ENCODE assay signal across 18 cellular contexts in genomic region chr2:85892216-85892944, GRCh38. TPM values are rescaled to one million over a fixed set of nuclear protein-coding genes. Genes with fewer than 3 reads are reported as not detected.
DNase-seq lines count a peak whose midpoint lies in the region; ATAC-seq and TF ChIP-seq lines count a peak whose summit lies in the region.
"Had no signal": no experiment of that assay in that cellular context is flagged by ENCODE, and none has a peak within 500 bp of the region (broad histone marks: within the 10 kb centered on the region; RNA-seq: fewer than 3 reads in every experiment).

No MANE protein-coding gene starts in this region.

- H3K4me3 ChIP-seq in liver (ENCODE audit: low read depth in 1 of 3, low read length in 3 of 3) (no peak overlapping the region), right lobe of liver (no peak overlapping the region), RWPE2 (ENCODE audit: severe bottlenecking) (no peak overlapping the region), spleen (no peak overlapping the region)
- H3K4me3 ChIP-seq: GM23248 had no signal

- TF ChIP-seq CTCF in liver (IDR thresholded peaks at IDR 0.05; ENCODE audit: low read depth, low read length, missing input control) (no peak), right lobe of liver (IDR thresholded peaks at IDR 0.05) (no peak), RWPE2 (IDR thresholded peaks at IDR 0.05; ENCODE audit: poor library complexity, severe bottlenecking) (no peak), GM13977 (IDR thresholded peaks at IDR 0.05; ENCODE audit: extremely low read depth, insufficient read depth, missing control alignments) (no peak), spleen (IDR thresholded peaks at IDR 0.05 in 8 of 11, conservative IDR thresholded peaks at IDR 0.05 in 3 of 11) (no peak)

- no peak for DNase-seq in right lobe of liver
- DNase-seq in RWPE2 (ENCODE audit: low spot score) = no peak
- peak; percentile 47 for DNase-seq in myocyte (ENCODE audit: low read depth)
- DNase-seq in GM13977 (ENCODE audit: low spot score) = no peak
- no peak for DNase-seq in spleen
- DNase-seq in NCI-H1105 treated with DMSO at 0.1 percent for 48 hours (lab: John Stamatoyannopoulos, UW) = no peak
- DNase-seq: activated CD4-positive, alpha-beta T cell treated with anti-CD3 and anti-CD28 coated beads, Interleukin-2, amount 10 ng/mL, durations not matched to agents 7 days and 5 days; C1 segment of cervical spinal cord; central memory CD4-positive, alpha-beta T cell; dermis blood vessel endothelial cell; GM23248; KG1; NCI-H187; NCI-H2171 treated with DMSO at 0.1 percent for 48 hours; NCI-H526; stimulated activated CD4-positive, alpha-beta T cell treated with anti-CD3 and anti-CD28 coated beads, Interleukin-2, amount 100 ng/mL, for 24 hours had no signal

- TF ChIP-seq RAD21 in liver (IDR thresholded peaks at IDR 0.05) = peak in 1 of 2 donors; percentile 18

- intact Hi-C loops in right lobe of liver (cut with DNase I) (no loop called here), spleen (cut with DNase I; ENCODE audit: low total_unique reads) (no loop called here)

- in situ Hi-C loops in GM13977 (cut with MboI; ENCODE audit: low pct_unique_long_range_greater_than_20kb, low sequenced_read_pairs, unreplicated experiment) = no loop called here

- H3K9me3 ChIP-seq in liver (ENCODE audit: control insufficient read depth in 4 of 4, low read length in 3 of 4) (no peaks in the 10 kb centered on the region), right lobe of liver (no peaks in the 10 kb centered on the region), RWPE2 (ENCODE audit: severe bottlenecking) (peaks cover 3% of the 10 kb centered on the region), spleen (peaks cover 0 to 16% (median 4%) of the 10 kb centered on the region in 8 donors)

- H3K27me3 ChIP-seq in liver (ENCODE audit: control insufficient read depth in 4 of 4, insufficient read depth in 4 of 4, low read length in 3 of 4) = no peaks in the 10 kb centered on the region
- H3K27me3 ChIP-seq in right lobe of liver = no peaks in the 10 kb centered on the region
- H3K27me3 ChIP-seq in RWPE2 (ENCODE audit: insufficient read depth, poor library complexity, severe bottlenecking) = no peaks in the 10 kb centered on the region
- peaks cover 0 to 8% (median 0%) of the 10 kb centered on the region in 7 donors for H3K27me3 ChIP-seq in spleen (replicated peaks in 1 of 7)

- H3K27ac ChIP-seq in liver (ENCODE audit: low read depth in 1 of 2, low read length in 2 of 2) (no peak overlapping the region), right lobe of liver (no peak overlapping the region), RWPE2 (ENCODE audit: poor library complexity, severe bottlenecking) (peak overlapping the region; percentile 96), spleen (peak overlapping the region in 2 of 8 donors; percentile 6 to 95)
- H3K27ac ChIP-seq: GM23248 had no signal

- H3K9ac ChIP-seq in liver (ENCODE audit: low read depth in 1 of 2, low read length in 2 of 2) = no peak overlapping the region
- H3K9ac ChIP-seq: GM23248 had no signal

- TF ChIP-seq POLR2A in right lobe of liver (IDR thresholded peaks at IDR 0.05) = no peak
- TF ChIP-seq POLR2A in spleen (IDR thresholded peaks at IDR 0.05) = no peak

- WGBS in liver = 68% methylated on average over 5 of the region's 5 CpGs
- 55% methylated on average over 5 of the region's 5 CpGs for WGBS in right lobe of liver (ENCODE audit: insufficient coverage, low coverage, low lambda C conversion rate, missing lambda C conversion rate)
- 54 to 74% (median 60%) methylated on average over 5 of the region's 5 CpGs for WGBS in spleen, 5 donors

- H3K36me3 ChIP-seq in liver (ENCODE audit: control insufficient read depth in 4 of 4, insufficient read depth in 3 of 4, low read depth in 1 of 4, low read length in 3 of 4) (no peaks in the 10 kb centered on the region), right lobe of liver (no peaks in the 10 kb centered on the region), RWPE2 (ENCODE audit: low read depth) (no peaks in the 10 kb centered on the region), spleen (no peaks in the 10 kb centered on the region)

- H3K4me1 ChIP-seq in liver (ENCODE audit: control insufficient read depth in 4 of 4, insufficient read depth in 4 of 4, low read length in 3 of 4) (peaks cover 2 to 27% (median 7%) of the 10 kb centered on the region in 4 donors), right lobe of liver (peaks cover 0 to 19% (median 2%) of the 10 kb centered on the region in 4 donors), RWPE2 (ENCODE audit: insufficient read depth, poor library complexity, severe bottlenecking) (peaks cover 38% of the 10 kb centered on the region), spleen (peaks cover 14 to 63% (median 52%) of the 10 kb centered on the region in 6 donors)

- ATAC-seq in right lobe of liver (no peak), RWPE2 (ENCODE audit: low read depth) (no peak), HG02571 (IDR thresholded peaks at IDR 0.05; ENCODE audit: unreplicated experiment) (no peak)

TF ChIP-seq in liver, 16 proteins besides CTCF, POLR2A, EP300 and RAD21:
- no peak for TF ChIP-seq NR2F2 (IDR thresholded peaks at IDR 0.05)
- TF ChIP-seq JUND (IDR thresholded peaks at IDR 0.05) = peak in 1 of 2 donors; percentile 29
- TF ChIP-seq TAF1 (conservative IDR thresholded peaks at IDR 0.05) = no peak
- TF ChIP-seq GABPA (IDR thresholded peaks at IDR 0.05 in 1 of 2, conservative IDR thresholded peaks at IDR 0.05 in 1 of 2) = no peak
- TF ChIP-seq FOXA2 (IDR thresholded peaks at IDR 0.05) = no peak
- TF ChIP-seq FOXA1 (IDR thresholded peaks at IDR 0.05) = peak; percentile 16
- no peak for TF ChIP-seq ZBTB33 (IDR thresholded peaks at IDR 0.05)
- TF ChIP-seq RXRA (IDR thresholded peaks at IDR 0.05) = peak in 1 of 2 donors; percentile 66
- TF ChIP-seq ATF3 (IDR thresholded peaks at IDR 0.05) = no peak
- no peak for TF ChIP-seq EGR1 (IDR thresholded peaks at IDR 0.05; ENCODE audit: low read depth in 2 of 2)
- peak; percentile 20 for TF ChIP-seq YY1 (IDR thresholded peaks at IDR 0.05)
- no peak for TF ChIP-seq MAX (IDR thresholded peaks at IDR 0.05)
- peak in 1 of 2 donors; percentile 53 for TF ChIP-seq HNF4A (conservative IDR thresholded peaks at IDR 0.05)

RNA-seq across cellular contexts. Expression of gene ST3GAL5, which starts 3.6 kb away (rescaled TPM):
- total RNA-seq in liver (10 to 100 TPM in 1 of 2 donors, 1 to 10 TPM in 1; 4.5 to 17.0 TPM), right lobe of liver (10 to 100 TPM in 4 of 6 experiments, 1 to 10 TPM in 2; 8.6 to 22.2 (median 10.9) TPM), myocyte (46.9 and 68.8 TPM in 2 replicates), spleen (100 to 1,000 TPM in 2 of 7 donors, 10 to 100 TPM in 5; 55.8 to 124 (median 74.9) TPM)
- polyA plus RNA-seq in liver (10 to 100 TPM in 1 of 2 donors, 1 to 10 TPM in 1; 6.3 to 11.7 TPM), spleen (10 to 100 TPM; 18.7 to 41.1 (median 33.8) TPM)
- polyA plus RNA-seq in myocyte (2012) = 13.8 TPM
